1 cellular context compared by ENCODE assay signal in the genomic region with DNA sequence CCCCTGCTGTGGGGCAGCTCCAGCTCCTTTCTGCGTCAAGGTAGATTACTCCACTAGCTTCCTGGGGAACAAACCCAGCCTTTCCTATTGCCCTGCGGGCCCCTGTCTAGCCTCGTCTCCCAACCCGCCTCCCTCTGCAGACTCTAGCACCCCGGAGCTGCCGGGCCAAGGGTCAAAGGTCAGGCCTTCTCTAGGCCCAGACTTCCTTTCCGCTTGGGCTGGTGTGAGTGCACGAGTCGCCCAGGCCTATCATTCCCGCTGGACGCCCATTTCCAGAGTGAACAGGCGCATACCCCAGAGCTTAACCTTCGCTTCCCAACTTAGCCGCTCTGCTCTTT.
TF ChIP-seq lines count a peak whose summit lies in the region.

No MANE protein-coding gene starts in this region.

TF ChIP-seq in WTC11, 78 proteins besides CTCF, POLR2A, EP300 and RAD21 (continued from another document):
- TF ChIP-seq GRHL2 (CRISPR knock-in tag; IDR thresholded peaks at IDR 0.05; ENCODE audit: insufficient replicate concordance, severe bottlenecking) (no peak), NR3C1 (CRISPR knock-in tag; conservative IDR thresholded peaks at IDR 0.05; ENCODE audit: low read depth) (no peak), SMAD3 (CRISPR knock-in tag; IDR thresholded peaks at IDR 0.05; ENCODE audit: borderline replicate concordance) (no peak), NFYB (CRISPR knock-in tag; conservative IDR thresholded peaks at IDR 0.05; ENCODE audit: low read depth) (no peak), IRF1 (CRISPR knock-in tag; IDR thresholded peaks at IDR 0.05) (no peak), ZNF121 (CRISPR knock-in tag; IDR thresholded peaks at IDR 0.05) (no peak), ZBTB21 (CRISPR knock-in tag; IDR thresholded peaks at IDR 0.05; ENCODE audit: borderline replicate concordance) (no peak), RORB (CRISPR knock-in tag; IDR thresholded peaks at IDR 0.05) (no peak)
- TF ChIP-seq, protein P1, sequence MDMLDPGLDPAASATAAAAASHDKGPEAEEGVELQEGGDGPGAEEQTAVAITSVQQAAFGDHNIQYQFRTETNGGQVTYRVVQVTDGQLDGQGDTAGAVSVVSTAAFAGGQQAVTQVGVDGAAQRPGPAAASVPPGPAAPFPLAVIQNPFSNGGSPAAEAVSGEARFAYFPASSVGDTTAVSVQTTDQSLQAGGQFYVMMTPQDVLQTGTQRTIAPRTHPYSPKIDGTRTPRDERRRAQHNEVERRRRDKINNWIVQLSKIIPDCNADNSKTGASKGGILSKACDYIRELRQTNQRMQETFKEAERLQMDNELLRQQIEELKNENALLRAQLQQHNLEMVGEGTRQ (CRISPR knock-in tag; IDR thresholded peaks at IDR 0.05) = no peak
- TF ChIP-seq, protein P2, sequence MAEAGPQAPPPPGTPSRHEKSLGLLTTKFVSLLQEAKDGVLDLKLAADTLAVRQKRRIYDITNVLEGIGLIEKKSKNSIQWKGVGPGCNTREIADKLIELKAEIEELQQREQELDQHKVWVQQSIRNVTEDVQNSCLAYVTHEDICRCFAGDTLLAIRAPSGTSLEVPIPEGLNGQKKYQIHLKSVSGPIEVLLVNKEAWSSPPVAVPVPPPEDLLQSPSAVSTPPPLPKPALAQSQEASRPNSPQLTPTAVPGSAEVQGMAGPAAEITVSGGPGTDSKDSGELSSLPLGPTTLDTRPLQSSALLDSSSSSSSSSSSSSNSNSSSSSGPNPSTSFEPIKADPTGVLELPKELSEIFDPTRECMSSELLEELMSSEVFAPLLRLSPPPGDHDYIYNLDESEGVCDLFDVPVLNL (CRISPR knock-in tag; IDR thresholded peaks at IDR 0.05; ENCODE audit: borderline replicate concordance, low read depth) = no peak
- TF ChIP-seq, protein P3, sequence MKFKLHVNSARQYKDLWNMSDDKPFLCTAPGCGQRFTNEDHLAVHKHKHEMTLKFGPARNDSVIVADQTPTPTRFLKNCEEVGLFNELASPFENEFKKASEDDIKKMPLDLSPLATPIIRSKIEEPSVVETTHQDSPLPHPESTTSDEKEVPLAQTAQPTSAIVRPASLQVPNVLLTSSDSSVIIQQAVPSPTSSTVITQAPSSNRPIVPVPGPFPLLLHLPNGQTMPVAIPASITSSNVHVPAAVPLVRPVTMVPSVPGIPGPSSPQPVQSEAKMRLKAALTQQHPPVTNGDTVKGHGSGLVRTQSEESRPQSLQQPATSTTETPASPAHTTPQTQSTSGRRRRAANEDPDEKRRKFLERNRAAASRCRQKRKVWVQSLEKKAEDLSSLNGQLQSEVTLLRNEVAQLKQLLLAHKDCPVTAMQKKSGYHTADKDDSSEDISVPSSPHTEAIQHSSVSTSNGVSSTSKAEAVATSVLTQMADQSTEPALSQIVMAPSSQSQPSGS (CRISPR knock-in tag; IDR thresholded peaks at IDR 0.05; ENCODE audit: borderline replicate concordance, low read depth) = no peak
- TF ChIP-seq, protein P4, sequence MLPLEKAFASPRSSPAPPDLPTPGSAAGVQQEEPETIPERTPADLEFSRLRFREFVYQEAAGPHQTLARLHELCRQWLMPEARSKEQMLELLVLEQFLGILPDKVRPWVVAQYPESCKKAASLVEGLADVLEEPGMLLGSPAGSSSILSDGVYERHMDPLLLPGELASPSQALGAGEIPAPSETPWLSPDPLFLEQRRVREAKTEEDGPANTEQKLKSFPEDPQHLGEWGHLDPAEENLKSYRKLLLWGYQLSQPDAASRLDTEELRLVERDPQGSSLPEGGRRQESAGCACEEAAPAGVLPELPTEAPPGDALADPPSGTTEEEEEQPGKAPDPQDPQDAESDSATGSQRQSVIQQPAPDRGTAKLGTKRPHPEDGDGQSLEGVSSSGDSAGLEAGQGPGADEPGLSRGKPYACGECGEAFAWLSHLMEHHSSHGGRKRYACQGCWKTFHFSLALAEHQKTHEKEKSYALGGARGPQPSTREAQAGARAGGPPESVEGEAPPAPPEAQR (CRISPR knock-in tag; IDR thresholded peaks at IDR 0.05) = no peak
